18 cellular contexts compared by ENCODE assay signal in genomic region chr11:123173856-123174186, GRCh38. TPM values are rescaled to one million over a fixed set of nuclear protein-coding genes. Genes with fewer than 3 reads are reported as not detected.
DNase-seq lines count a peak whose midpoint lies in the region; ATAC-seq, FAIRE-seq and TF ChIP-seq lines count a peak whose summit lies in the region.
"Had no signal": no experiment of that assay in that cellular context is flagged by ENCODE, and none has a peak within 500 bp of the region (broad histone marks: within the 10 kb centered on the region; RNA-seq: fewer than 3 reads in every experiment).

No MANE protein-coding gene starts in this region.

- ATAC-seq in gastroesophageal sphincter (no peak), body of pancreas (no peak)
- ATAC-seq: activated CD8-positive, alpha-beta memory T cell treated with anti-CD3 and anti-CD28 coated beads, Interleukin-2, amount 10 ng/mL, durations not matched to agents 7 days and 5 days; activated naive CD4-positive, alpha-beta T cell treated with anti-CD3 and anti-CD28 coated beads, Interleukin-2, amount 50 U/mL, for 72 hours had no signal

- peak overlapping the region; percentile 24 for H3K4me2 ChIP-seq in skeletal muscle satellite cell (ENCODE audit: low read length)

- DNase-seq in AG04450 (ENCODE audit: low read depth, low spot score) (no peak), ascending aorta (ENCODE audit: low spot score in 2 of 2) (no peak), anterior cingulate cortex (lab: John Stamatoyannopoulos, UW) (no peak), body of pancreas (no peak), GM12891 (ENCODE audit: insufficient read length, low spot score) (no peak)
- no peak for DNase-seq in stimulated activated naive CD4-positive, alpha-beta T cell treated with Interleukin-2 at 50 U/mL for 16 hours (lab: John Stamatoyannopoulos, UW)
- DNase-seq: activated CD8-positive, alpha-beta memory T cell treated with anti-CD3 and anti-CD28 coated beads, Interleukin-2, amount 10 ng/mL, durations not matched to agents 7 days and 5 days; gastrocnemius medialis; mesendoderm; NCI-H1417 treated with DMSO at 0.1 percent for 48 hours; NCI-H510A treated with DMSO at 0.1 percent for 48 hours; nephron progenitor cell; posterior cingulate gyrus had no signal

- CTCF ChIA-PET in AG04450 (lab: Charles Lee), result interaction anchor here (1.3 to 2.2 kb wide), 3 partner anchors 62 to 88 kb away, joined by 7 to 14 read pairs (median 8); no protein-coding TSS in a partner anchor

- no peaks in the 10 kb centered on the region for H3K9me3 ChIP-seq in AG04450 (ENCODE audit: control insufficient read depth, insufficient read depth, low read length)
- no peaks in the 10 kb centered on the region for H3K9me3 ChIP-seq in ascending aorta
- H3K9me3 ChIP-seq in gastroesophageal sphincter, result no peaks in the 10 kb centered on the region
- no peaks in the 10 kb centered on the region for H3K9me3 ChIP-seq in skeletal muscle satellite cell (replicated peaks; ENCODE audit: low read length)
- no peaks in the 10 kb centered on the region for H3K9me3 ChIP-seq in body of pancreas
- H3K9me3 ChIP-seq: gastrocnemius medialis had no signal

- H3K27ac ChIP-seq in AG04450 (ENCODE audit: low read depth, low read length) (peak overlapping the region; percentile 98), ascending aorta (peak overlapping the region; percentile 78 to 88), gastroesophageal sphincter (peak overlapping the region; percentile 79 to 87 (median 85)), body of pancreas (no peak overlapping the region)
- H3K27ac ChIP-seq: HL-60 had no signal

- H3K27me3 ChIP-seq in AG04450 (ENCODE audit: control insufficient read depth, insufficient read depth, low read length) (no peaks in the 10 kb centered on the region), ascending aorta (no peaks in the 10 kb centered on the region), gastroesophageal sphincter (no peaks in the 10 kb centered on the region), skeletal muscle satellite cell (ENCODE audit: control insufficient read depth, insufficient read depth, low read length) (no peaks in the 10 kb centered on the region), body of pancreas (no peaks in the 10 kb centered on the region)
- H3K27me3 ChIP-seq: gastrocnemius medialis had no signal

- no peak overlapping the region for H3K4me3 ChIP-seq in AG04450 (ENCODE audit: low read depth, low read length)
- no peak overlapping the region for H3K4me3 ChIP-seq in ascending aorta
- no peak overlapping the region for H3K4me3 ChIP-seq in gastroesophageal sphincter
- peak overlapping the region; percentile 41 for H3K4me3 ChIP-seq in skeletal muscle satellite cell (ENCODE audit: low read length)
- no peak overlapping the region for H3K4me3 ChIP-seq in body of pancreas
- H3K4me3 ChIP-seq: gastrocnemius medialis had no signal

- TF ChIP-seq EP300 in gastroesophageal sphincter (IDR thresholded peaks at IDR 0.05), result no peak

- TF ChIP-seq CTCF in AG04450 (IDR thresholded peaks at IDR 0.05; ENCODE audit: low read depth, low read length) (no peak), ascending aorta (IDR thresholded peaks at IDR 0.05) (no peak), gastroesophageal sphincter (IDR thresholded peaks at IDR 0.05) (no peak), body of pancreas (IDR thresholded peaks at IDR 0.05) (no peak)

- peak overlapping the region; percentile 64 for H3K9ac ChIP-seq in skeletal muscle satellite cell (ENCODE audit: low read depth, low read length)

- H3K36me3 ChIP-seq in ascending aorta (peaks cover 0 to 5% of the 10 kb centered on the region in 2 donors), gastroesophageal sphincter (no peaks in the 10 kb centered on the region), skeletal muscle satellite cell (ENCODE audit: insufficient read depth, low read length) (peaks cover 39% of the 10 kb centered on the region), body of pancreas (replicated peaks in 1 of 2; ENCODE audit: insufficient read depth in 1 of 2, low read depth in 2 of 2) (no peaks in the 10 kb centered on the region)
- H3K36me3 ChIP-seq: gastrocnemius medialis had no signal

- POLR2A ChIA-PET in AG04450 (lab: Yijun Ruan, JAX), result interaction anchor here (0.6 to 2.7 kb wide), 8 partner anchors 9 to 112 kb away, joined by 3 to 28 read pairs (median 4); partner anchors contain the start of gene HSPA8

- 94 to 100% methylated on average over 2 to 3 of the region's 3 CpGs for WGBS in gastroesophageal sphincter (ENCODE audit: low coverage in 1 of 2), 2 donors
- 94 to 100% methylated on average over 3 of the region's 3 CpGs for WGBS in body of pancreas, 2 donors

- intact Hi-C loops in ascending aorta (cut with DNase I) (no loop called here), body of pancreas (cut with DNase I) (no loop called here)

- TF ChIP-seq POLR2A in gastroesophageal sphincter (IDR thresholded peaks at IDR 0.05), result no peak
- no peak for TF ChIP-seq POLR2A in body of pancreas (IDR thresholded peaks at IDR 0.05)
- TF ChIP-seq POLR2A in GM12891 (IDR thresholded peaks at IDR 0.05; ENCODE audit: low read depth, low read length), result no peak

- H3K4me1 ChIP-seq in ascending aorta (peaks cover 6 to 28% of the 10 kb centered on the region in 2 donors), gastroesophageal sphincter (peaks cover 8 to 86% (median 30%) of the 10 kb centered on the region in 3 donors), skeletal muscle satellite cell (ENCODE audit: control insufficient read depth, insufficient read depth, low read length) (peaks cover 56% of the 10 kb centered on the region), body of pancreas (peaks cover 10% of the 10 kb centered on the region)

- FAIRE-seq in GM12891 (lab: Jason Lieb, UNC), result no peak
- FAIRE-seq: bronchial epithelial cell had no signal

TF ChIP-seq in GM12891, 5 proteins besides CTCF, POLR2A, EP300 and RAD21:
- TF ChIP-seq PAX5 (IDR thresholded peaks at IDR 0.05; ENCODE audit: insufficient read depth, low read length, severe bottlenecking) (no peak), SPI1 (IDR thresholded peaks at IDR 0.05; ENCODE audit: low read depth, low read length) (no peak), POLR2AphosphoS5 (IDR thresholded peaks at IDR 0.05; ENCODE audit: low read depth, low read length) (no peak), TAF1 (IDR thresholded peaks at IDR 0.05; ENCODE audit: low read depth, low read length) (no peak), POU2F2 (IDR thresholded peaks at IDR 0.05; ENCODE audit: low read depth, low read length) (no peak)

RNA-seq across cellular contexts. Expression of gene CLMP, which starts 21.2 kb away (rescaled TPM):
- 251 and 288 TPM in 2 replicates for polyA plus RNA-seq in AG04450 (2011; rRNA removed)
- polyA minus RNA-seq in AG04450 (2011; rRNA and poly(A)+ RNA removed), result 500 and 661 TPM in 2 replicates
- total RNA-seq in ascending aorta (70.6 TPM), gastroesophageal sphincter (100 to 1,000 TPM in 3 of 4 donors, 10 to 100 TPM in 1; 89.1 to 274 (median 151) TPM), body of pancreas (10 to 100 TPM; 10.1 to 22.1 TPM)
- total RNA-seq in skeletal muscle satellite cell (2012; rRNA removed), result 272 and 284 TPM in 2 replicates
- polyA plus RNA-seq in GM12891 (2012; ENCODE audit: low read depth, missing spikeins), result not detected

Comparison
In these comparisons a context has a peak if more than half of its experiments do, and no peak if none do; other contexts are left out.
1. H3K27ac ChIP-seq: peak in AG04450 (single experiment), ascending aorta (2 of 2) and gastroesophageal sphincter (4 of 4); none in body of pancreas (0 of 4).